ENCODE assay signal across 8 cellular contexts in genomic region chr12:90854136-90854689, GRCh38.
DNase-seq lines count a peak whose midpoint lies in the region; ATAC-seq lines count a peak whose summit lies in the region.

No MANE protein-coding gene starts in this region.

- no peak overlapping the region for H4K91ac ChIP-seq in mesenchymal stem cell (ENCODE audit: low read length)

- no peak overlapping the region for H2BK15ac ChIP-seq in mesenchymal stem cell (ENCODE audit: low read depth, poor library complexity, severe bottlenecking)

- peak overlapping the region; percentile 26 for H3K9ac ChIP-seq in mesenchymal stem cell (ENCODE audit: low read length)

- no peak overlapping the region for H3K14ac ChIP-seq in mesenchymal stem cell (ENCODE audit: low read length in 2 of 2)

- H3K79me1 ChIP-seq in mesenchymal stem cell (replicated peaks; ENCODE audit: low read length, poor library complexity, severe bottlenecking) = no peaks in the 10 kb centered on the region

- H3K23ac ChIP-seq in mesenchymal stem cell (ENCODE audit: low read length in 2 of 2) = no peak overlapping the region

- H3K4me3 ChIP-seq in mesenchymal stem cell (ENCODE audit: insufficient read depth in 1 of 2, low read depth in 1 of 2, low read length in 2 of 2) = no peak overlapping the region

- no peaks in the 10 kb centered on the region for H3K9me3 ChIP-seq in mesenchymal stem cell (ENCODE audit: control insufficient read depth, low read length)

- no peak overlapping the region for H3K4ac ChIP-seq in mesenchymal stem cell (ENCODE audit: low read depth in 1 of 2, low read length in 2 of 2)

- 85% methylated on average over 3 of the region's 8 CpGs for WGBS in mesenchymal stem cell

- H3K27ac ChIP-seq in cingulate gyrus (ENCODE audit: low read depth, low read length) (peak overlapping the region; percentile 49), mesenchymal stem cell (ENCODE audit: low read length, poor library complexity, severe bottlenecking) (no peak overlapping the region)

- H3K36me3 ChIP-seq in mesenchymal stem cell (ENCODE audit: control insufficient read depth in 1 of 2, insufficient read depth in 2 of 2, low read depth in 1 of 2, low read length in 2 of 2) = no peaks in the 10 kb centered on the region

- no peak overlapping the region for H2BK5ac ChIP-seq in mesenchymal stem cell (ENCODE audit: low read depth, low read length, poor library complexity, severe bottlenecking)

- ATAC-seq in GM18873 (IDR thresholded peaks at IDR 0.05; ENCODE audit: low FRiP score, unreplicated experiment) (peak; percentile 69), HG03175 (IDR thresholded peaks at IDR 0.05; ENCODE audit: unreplicated experiment) (peak; percentile 74)

- H3K4me1 ChIP-seq in mesenchymal stem cell (ENCODE audit: control insufficient read depth, insufficient read depth, low read depth, low read length) = peaks cover 2% of the 10 kb centered on the region

- no peak overlapping the region for H3K4me2 ChIP-seq in mesenchymal stem cell (ENCODE audit: low read length, poor library complexity, severe bottlenecking)

- H2BK120ac ChIP-seq in mesenchymal stem cell (ENCODE audit: low read depth, low read length) = no peak overlapping the region

- no peak overlapping the region for H2AK5ac ChIP-seq in mesenchymal stem cell (ENCODE audit: low read length, severe bottlenecking)

- H2BK12ac ChIP-seq in mesenchymal stem cell (ENCODE audit: low read length in 2 of 2) = no peak overlapping the region

- H3K18ac ChIP-seq in mesenchymal stem cell (ENCODE audit: low read depth in 1 of 2, low read length in 2 of 2) = no peak overlapping the region

- no peaks in the 10 kb centered on the region for H3K27me3 ChIP-seq in mesenchymal stem cell (ENCODE audit: control insufficient read depth in 1 of 2, insufficient read depth in 1 of 2, low read length in 2 of 2)

- DNase-seq in DMS114 treated with DMSO at 0.1 percent for 48 hours (lab: John Stamatoyannopoulos, UW; ENCODE audit: unreplicated experiment) (peak; percentile 47), NCI-H82 (lab: John Stamatoyannopoulos, UW) (peak; percentile 80), mesenchymal stem cell (peak; percentile 58), posterior vena cava (ENCODE audit: low spot score) (no peak)
- no peak for DNase-seq in central memory CD4-positive, alpha-beta T cell

- H2AFZ ChIP-seq in mesenchymal stem cell (ENCODE audit: low read depth, low read length) = no peak overlapping the region

- intact Hi-C loops in posterior vena cava (cut with DNase I) = no loop called here

- H4K8ac ChIP-seq in mesenchymal stem cell (ENCODE audit: low read length) = no peak overlapping the region

Comparison
In these comparisons a context has a peak if more than half of its experiments do, and no peak if none do; other contexts are left out.
1. DNase-seq: peak in DMS114 treated with DMSO at 0.1 percent for 48 hours (single experiment), NCI-H82 (single experiment) and mesenchymal stem cell (single experiment); none in posterior vena cava (single experiment) and central memory CD4-positive, alpha-beta T cell (single experiment).